32 cellular contexts compared by ENCODE assay signal in genomic region chr1:11795238-11795890, GRCh38. TPM values are rescaled to one million over a fixed set of nuclear protein-coding genes. Genes with fewer than 3 reads are reported as not detected.
DNase-seq lines count a peak whose midpoint lies in the region; ATAC-seq and TF ChIP-seq lines count a peak whose summit lies in the region.
"Had no signal": no experiment of that assay in that cellular context is flagged by ENCODE, and none has a peak within 500 bp of the region (broad histone marks: within the 10 kb centered on the region; RNA-seq: fewer than 3 reads in every experiment).

No MANE protein-coding gene starts in this region.

- H3K4me3 Mint-ChIP-seq in natural killer cell treated with Interleukin-12 subunit alpha and Interleukin-12 subunit beta and Interleukin-15 and Interleukin-18, amount 100 ng/mL, for 72 hours: no peak overlapping the region
- no peak overlapping the region for H3K4me3 Mint-ChIP-seq in natural killer cell
- H3K4me3 Mint-ChIP-seq in stimulated activated effector memory CD8-positive, alpha-beta T cell treated with anti-CD3 and anti-CD28 coated beads, Interleukin-12 subunit alpha, Interleukin-12 subunit beta, amount 100 ng/mL, for 72 hours: no peak overlapping the region
- H3K4me3 Mint-ChIP-seq: activated CD4-positive, alpha-beta T cell treated with anti-CD3 and anti-CD28 coated beads, Interleukin-2, amount 10 ng/mL, durations not matched to agents 7 days and 5 days; stimulated activated memory B cell treated with anti-CD40 and anti-IgM and Interleukin-4, amounts not matched to agents 10 μg/mL and 1 μg/mL and 100 μg/mL, for 72 hours had no signal

- H3K27me3 Mint-ChIP-seq in natural killer cell treated with Interleukin-12 subunit alpha and Interleukin-12 subunit beta and Interleukin-15 and Interleukin-18, amount 100 ng/mL, for 72 hours: no peaks in the 10 kb centered on the region
- H3K27me3 Mint-ChIP-seq in natural killer cell (ENCODE audit: low read depth in 2 of 2): no peaks in the 10 kb centered on the region
- H3K27me3 Mint-ChIP-seq: activated CD4-positive, alpha-beta T cell treated with anti-CD3 and anti-CD28 coated beads, Interleukin-2, amount 10 ng/mL, durations not matched to agents 7 days and 5 days; stimulated activated memory B cell treated with anti-CD40 and anti-IgM and Interleukin-4, amounts not matched to agents 10 μg/mL and 1 μg/mL and 100 μg/mL, for 72 hours had no signal

- no peak for ATAC-seq in natural killer cell treated with Interleukin-12 subunit alpha and Interleukin-12 subunit beta and Interleukin-15 and Interleukin-18, amount 100 ng/mL, for 72 hours
- ATAC-seq in natural killer cell (no peak), GM18505 (IDR thresholded peaks at IDR 0.05; ENCODE audit: unreplicated experiment) (no peak), HG03354 (IDR thresholded peaks at IDR 0.05; ENCODE audit: poor library complexity, severe bottlenecking, unreplicated experiment) (no peak), GM21825 (IDR thresholded peaks at IDR 0.05; ENCODE audit: unreplicated experiment) (no peak)
- ATAC-seq in stimulated activated effector memory CD8-positive, alpha-beta T cell treated with anti-CD3 and anti-CD28 coated beads, Interleukin-12 subunit alpha, Interleukin-12 subunit beta, amount 100 ng/mL, for 72 hours: no peak
- ATAC-seq: left colon; stimulated activated memory B cell treated with anti-CD40 and anti-IgM and Interleukin-4, amounts not matched to agents 10 μg/mL and 1 μg/mL and 100 μg/mL, for 72 hours had no signal

- no peak overlapping the region for H3K27ac Mint-ChIP-seq in natural killer cell treated with Interleukin-12 subunit alpha and Interleukin-12 subunit beta and Interleukin-15 and Interleukin-18, amount 100 ng/mL, for 72 hours
- H3K27ac Mint-ChIP-seq in natural killer cell: no peak overlapping the region
- H3K27ac Mint-ChIP-seq in stimulated activated effector memory CD8-positive, alpha-beta T cell treated with anti-CD3 and anti-CD28 coated beads, Interleukin-12 subunit alpha, Interleukin-12 subunit beta, amount 100 ng/mL, for 72 hours: peak overlapping the region; percentile 81
- H3K27ac Mint-ChIP-seq: activated CD4-positive, alpha-beta T cell treated with anti-CD3 and anti-CD28 coated beads, Interleukin-2, amount 10 ng/mL, durations not matched to agents 7 days and 5 days had no signal

- H3K36me3 Mint-ChIP-seq in natural killer cell treated with Interleukin-12 subunit alpha and Interleukin-12 subunit beta and Interleukin-15 and Interleukin-18, amount 100 ng/mL, for 72 hours: no peaks in the 10 kb centered on the region
- H3K36me3 Mint-ChIP-seq in natural killer cell: peaks cover 6% of the 10 kb centered on the region
- H3K36me3 Mint-ChIP-seq in stimulated activated effector memory CD8-positive, alpha-beta T cell treated with anti-CD3 and anti-CD28 coated beads, Interleukin-12 subunit alpha, Interleukin-12 subunit beta, amount 100 ng/mL, for 72 hours: peaks cover 46% of the 10 kb centered on the region

- no peak for TF ChIP-seq POLR2A in GM18505 (IDR thresholded peaks at IDR 0.05; ENCODE audit: borderline replicate concordance, extremely low read depth, insufficient read depth, insufficient read length)

- H3K4me1 Mint-ChIP-seq in natural killer cell treated with Interleukin-12 subunit alpha and Interleukin-12 subunit beta and Interleukin-15 and Interleukin-18, amount 100 ng/mL, for 72 hours (ENCODE audit: low read depth in 2 of 2): peaks cover 0 to 8% of the 10 kb centered on the region in 2 donors
- H3K4me1 Mint-ChIP-seq in natural killer cell: peaks cover 0 to 14% of the 10 kb centered on the region in 2 donors
- H3K4me1 Mint-ChIP-seq in stimulated activated effector memory CD8-positive, alpha-beta T cell treated with anti-CD3 and anti-CD28 coated beads, Interleukin-12 subunit alpha, Interleukin-12 subunit beta, amount 100 ng/mL, for 72 hours: peaks cover 14% of the 10 kb centered on the region
- H3K4me1 Mint-ChIP-seq: activated CD4-positive, alpha-beta T cell treated with anti-CD3 and anti-CD28 coated beads, Interleukin-2, amount 10 ng/mL, durations not matched to agents 7 days and 5 days had no signal

- intact Hi-C loops in natural killer cell (cut with micrococcal nuclease): no loop called here

- no peaks in the 10 kb centered on the region for H3K9me3 Mint-ChIP-seq in natural killer cell treated with Interleukin-12 subunit alpha and Interleukin-12 subunit beta and Interleukin-15 and Interleukin-18, amount 100 ng/mL, for 72 hours
- H3K9me3 Mint-ChIP-seq in natural killer cell: no peaks in the 10 kb centered on the region
- no peaks in the 10 kb centered on the region for H3K9me3 Mint-ChIP-seq in stimulated activated effector memory CD8-positive, alpha-beta T cell treated with anti-CD3 and anti-CD28 coated beads, Interleukin-12 subunit alpha, Interleukin-12 subunit beta, amount 100 ng/mL, for 72 hours
- H3K9me3 Mint-ChIP-seq: activated CD4-positive, alpha-beta T cell treated with anti-CD3 and anti-CD28 coated beads, Interleukin-2, amount 10 ng/mL, durations not matched to agents 7 days and 5 days; stimulated activated memory B cell treated with anti-CD40 and anti-IgM and Interleukin-4, amounts not matched to agents 10 μg/mL and 1 μg/mL and 100 μg/mL, for 72 hours had no signal

- no peak for TF ChIP-seq CTCF in natural killer cell (IDR thresholded peaks at IDR 0.05)

- DNase-seq in natural killer cell treated with Interleukin-12 subunit alpha and Interleukin-12 subunit beta and Interleukin-15 and Interleukin-18, amount 100 ng/mL, for 72 hours (ENCODE audit: low spot score): peak; percentile 40
- DNase-seq in natural killer cell: no peak
- peak; percentile 93 for DNase-seq in myocyte (ENCODE audit: low read depth)
- no peak for DNase-seq in stimulated activated effector memory CD8-positive, alpha-beta T cell treated with anti-CD3 and anti-CD28 coated beads, Interleukin-12 subunit alpha, Interleukin-12 subunit beta, amount 100 ng/mL, for 72 hours (ENCODE audit: low spot score in 2 of 2)
- DNase-seq in T-helper 2 cell: no peak
- DNase-seq: activated CD4-positive, alpha-beta T cell treated with anti-CD3 and anti-CD28 coated beads, Interleukin-2, amount 10 ng/mL, durations not matched to agents 7 days and 5 days; activated naive CD4-positive, alpha-beta T cell treated with anti-CD3 and anti-CD28 coated beads, Interleukin-2, amount 50 U/mL, for 16 hours; activated T-cell treated with anti-CD3 and anti-CD28 coated beads, Interleukin-2, amount 50 U/mL, for 48 hours; amygdala; BE2C; cortex of kidney; DMS153; foreskin keratinocyte; left colon; mesenchymal stem cell; NCI-H1048; NCI-H187 treated with DMSO at 0.1 percent for 48 hours; NCI-H2171 treated with DMSO at 0.1 percent for 48 hours; NCI-H524 treated with DMSO at 0.1 percent for 48 hours; occipital lobe; PC-9; retina; SHP77 treated with DMSO at 0.1 percent for 48 hours; stimulated activated CD4-positive, alpha-beta T cell treated with anti-CD3 and anti-CD28 coated beads, Interleukin-12 subunit alpha, Interleukin-12 subunit beta, amount 100 ng/mL, for 4 hours; stimulated activated CD4-positive, alpha-beta T cell treated with anti-CD3 and anti-CD28 coated beads, Interleukin-4, amount 100 ng/mL, for 24 hours had no signal

RNA-seq across cellular contexts. Expression of gene MTHFR, which starts 10.4 kb away (rescaled TPM):
- 10 to 100 TPM; 25.7 to 30.4 TPM for total RNA-seq in natural killer cell treated with Interleukin-12 subunit alpha and Interleukin-12 subunit beta and Interleukin-15 and Interleukin-18, amount 100 ng/mL, for 72 hours
- total RNA-seq in natural killer cell: 10 to 100 TPM; 61.8 to 78.4 (median 69.5) TPM
- 32.5 and 39.6 TPM in 2 replicates for total RNA-seq in myocyte
- polyA plus RNA-seq in myocyte (2012): 16.6 TPM

RNA-seq across cellular contexts. Expression of gene CLCN6, which starts 10.6 kb away (rescaled TPM):
- 10 to 100 TPM; 15.0 to 31.0 TPM for total RNA-seq in natural killer cell treated with Interleukin-12 subunit alpha and Interleukin-12 subunit beta and Interleukin-15 and Interleukin-18, amount 100 ng/mL, for 72 hours
- 10 to 100 TPM; 21.4 to 28.6 (median 25.6) TPM for total RNA-seq in natural killer cell
- 16.0 and 22.2 TPM in 2 replicates for total RNA-seq in myocyte
- polyA plus RNA-seq in myocyte (2012): 15.6 TPM

RNA-seq across cellular contexts. Expression of gene C1orf167, which starts 33.4 kb away (rescaled TPM):
- not detected for total RNA-seq in natural killer cell treated with Interleukin-12 subunit alpha and Interleukin-12 subunit beta and Interleukin-15 and Interleukin-18, amount 100 ng/mL, for 72 hours
- under 1 TPM in 1 of 3 donors, not detected in 2; 0.15 TPM for total RNA-seq in natural killer cell
- total RNA-seq in myocyte: 4.8 and 5.1 TPM in 2 replicates
- polyA plus RNA-seq in myocyte (2012): 1.4 TPM
- total RNA-seq: A673; activated CD4-positive, alpha-beta T cell treated with anti-CD3 and anti-CD28 coated beads, Interleukin-2, amount 10 ng/mL, durations not matched to agents 7 days and 5 days; bronchial epithelial cell; foreskin keratinocyte; H4; left colon; occipital lobe; PC-9 had no signal
- polyA plus RNA-seq: foreskin keratinocyte had no signal

RNA-seq across cellular contexts. Expression of gene NPPA, which starts 52.2 kb away (rescaled TPM):
- total RNA-seq in natural killer cell treated with Interleukin-12 subunit alpha and Interleukin-12 subunit beta and Interleukin-15 and Interleukin-18, amount 100 ng/mL, for 72 hours: not detected
- not detected for total RNA-seq in natural killer cell
- 0.47 and 1.3 TPM in 2 replicates for total RNA-seq in myocyte
- 1.6 TPM for polyA plus RNA-seq in myocyte (2012)
- total RNA-seq: A673; activated CD4-positive, alpha-beta T cell treated with anti-CD3 and anti-CD28 coated beads, Interleukin-2, amount 10 ng/mL, durations not matched to agents 7 days and 5 days; bronchial epithelial cell; foreskin keratinocyte; H4; left colon; PC-9 had no signal
- polyA plus RNA-seq: foreskin keratinocyte had no signal

RNA-seq across cellular contexts. Expression of gene AGTRAP, which starts 59.4 kb away (rescaled TPM):
- 10 to 100 TPM; 40.3 to 52.0 TPM for total RNA-seq in natural killer cell treated with Interleukin-12 subunit alpha and Interleukin-12 subunit beta and Interleukin-15 and Interleukin-18, amount 100 ng/mL, for 72 hours
- total RNA-seq in natural killer cell (100 to 1,000 TPM in 2 of 3 donors, 10 to 100 TPM in 1; 94.6 to 122 (median 104) TPM), myocyte (34.1 and 44.5 TPM in 2 replicates)
- 62.5 TPM for polyA plus RNA-seq in myocyte (2012)

Comparison
In these comparisons a context has a peak if more than half of its experiments do, and no peak if none do; other contexts are left out.
1. DNase-seq: peak in natural killer cell treated with Interleukin-12 subunit alpha and Interleukin-12 subunit beta and Interleukin-15 and Interleukin-18, amount 100 ng/mL, for 72 hours (single experiment) and myocyte (single experiment); none in natural killer cell (single experiment), stimulated activated effector memory CD8-positive, alpha-beta T cell treated with anti-CD3 and anti-CD28 coated beads, Interleukin-12 subunit alpha, Interleukin-12 subunit beta, amount 100 ng/mL, for 72 hours (0 of 2) and T-helper 2 cell (0 of 5).